In genomic region chr13:113598081-113598410, GRCh38 we compare ENCODE assay signal across 25 cellular contexts. TPM values are rescaled to one million over a fixed set of nuclear protein-coding genes. Genes with fewer than 3 reads are reported as not detected.
"Had no signal": no experiment of that assay in that cellular context is flagged by ENCODE, and none has a peak within 500 bp of the region (broad histone marks: within the 10 kb centered on the region; RNA-seq: fewer than 3 reads in every experiment).

No MANE protein-coding gene starts in this region.

- H3K4me3 ChIP-seq: lung, thoracic aorta, upper lobe of left lung had no signal

- H3K27me3 Mint-ChIP-seq: activated CD4-positive, alpha-beta memory T cell treated with anti-CD3 and anti-CD28 coated beads for 36 hours; activated naive CD4-positive, alpha-beta T cell treated with anti-CD3 and anti-CD28 coated beads, Interleukin-2, amount 50 U/mL, for 24 hours; brain; effector memory CD8-positive, alpha-beta T cell; naive B cell had no signal

- DNase-seq: activated CD4-positive, alpha-beta memory T cell treated with anti-CD3 and anti-CD28 coated beads for 36 hours; activated CD4-positive, alpha-beta T cell treated with anti-CD3 and anti-CD28 coated beads for 48 hours; activated gamma-delta T cell treated with Interleukin-2 at 50 U/mL for 16 hours; effector memory CD8-positive, alpha-beta T cell; left colon; naive B cell; occipital lobe; stimulated activated CD4-positive, alpha-beta T cell treated with anti-CD3 and anti-CD28 coated beads, Interleukin-4, amount 100 ng/mL, for 1 hour; stimulated activated naive CD4-positive, alpha-beta T cell; T-helper 1 cell had no signal

- H3K4me3 Mint-ChIP-seq: activated CD4-positive, alpha-beta memory T cell treated with anti-CD3 and anti-CD28 coated beads for 36 hours; activated naive CD4-positive, alpha-beta T cell treated with anti-CD3 and anti-CD28 coated beads, Interleukin-2, amount 50 U/mL, for 24 hours; brain; effector memory CD8-positive, alpha-beta T cell; naive B cell; WTC11 had no signal

- H3K27me3 ChIP-seq: upper lobe of left lung had no signal

- H3K9me3 Mint-ChIP-seq: activated CD4-positive, alpha-beta memory T cell treated with anti-CD3 and anti-CD28 coated beads for 36 hours; activated naive CD4-positive, alpha-beta T cell treated with anti-CD3 and anti-CD28 coated beads, Interleukin-2, amount 50 U/mL, for 24 hours; effector memory CD8-positive, alpha-beta T cell; WTC11 had no signal

- ATAC-seq: effector memory CD8-positive, alpha-beta T cell; esophagus mucosa; left colon; WTC11 had no signal

- H3K9me3 ChIP-seq: thoracic aorta, upper lobe of left lung had no signal

- H3K4me1 ChIP-seq: upper lobe of left lung had no signal

- H3K27ac ChIP-seq: thoracic aorta, upper lobe of left lung had no signal

RNA-seq across cellular contexts. Expression of gene ATP4B, which starts 60.0 kb away (rescaled TPM):
- total RNA-seq: activated CD4-positive, alpha-beta memory T cell treated with anti-CD3 and anti-CD28 coated beads for 36 hours; aorta; dermis microvascular lymphatic vessel endothelial cell; endothelial cell of umbilical vein; esophagus mucosa; frontal cortex; left colon; lung; mesenteric fat pad; mucosa of gallbladder; neural crest cell; occipital lobe; renal cortical epithelial cell; upper lobe of left lung; WTC11 had no signal
